ENCODE assay signal across 38 cellular contexts in the genomic region with DNA sequence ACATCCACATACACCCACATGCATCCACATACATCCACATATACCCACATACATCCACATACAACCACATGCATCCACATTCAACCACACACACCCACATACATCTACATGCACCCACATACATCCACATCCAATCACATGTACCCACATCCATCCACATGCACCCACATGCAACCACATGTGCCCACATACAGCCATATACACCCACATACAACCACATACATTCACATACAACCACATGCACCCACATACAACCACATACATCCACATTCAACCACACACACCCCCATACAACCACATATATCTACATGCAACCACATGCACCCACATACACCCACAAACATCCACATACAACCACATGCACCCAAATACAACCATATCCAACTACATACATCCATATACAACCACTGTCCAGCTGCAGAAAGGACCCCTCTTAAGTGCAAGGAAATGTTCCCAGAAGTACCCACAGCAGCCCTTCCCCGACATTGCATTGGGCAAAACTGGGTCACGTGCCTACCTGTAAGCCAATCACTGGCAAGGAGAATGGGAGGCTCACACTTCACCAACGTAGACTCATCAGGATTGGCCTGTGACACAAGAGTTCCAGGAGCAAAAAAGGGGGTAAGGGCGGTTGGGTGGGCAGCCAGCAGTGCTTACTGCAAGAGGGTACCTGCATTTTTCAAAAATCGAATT. TPM values are rescaled to one million over a fixed set of nuclear protein-coding genes. Genes with fewer than 3 reads are reported as not detected.
"Had no signal": no experiment of that assay in that cellular context is flagged by ENCODE, and none has a peak within 500 bp of the region (broad histone marks: within the 10 kb centered on the region; RNA-seq: fewer than 3 reads in every experiment).

No MANE protein-coding gene starts in this region.

- H3K36me3 ChIP-seq: adrenal gland, MG63, Peyer's patch had no signal

- H3K27ac ChIP-seq: adrenal gland, Peyer's patch, SJSA1, VCaP had no signal

- H3K4me3 ChIP-seq: adrenal gland, MG63, Peyer's patch, SJSA1 had no signal

- H3K4me2 ChIP-seq: SK-N-SH had no signal

- H3K36me3 Mint-ChIP-seq: activated CD8-positive, alpha-beta memory T cell treated with anti-CD3 and anti-CD28 coated beads, Interleukin-2, amount 10 ng/mL, durations not matched to agents 7 days and 5 days; activated naive CD4-positive, alpha-beta T cell treated with anti-CD3 and anti-CD28 coated beads, Interleukin-2, amount 50 U/mL, for 72 hours; T-cell had no signal

- H3K4me1 ChIP-seq: adrenal gland, Peyer's patch had no signal

- H3K9ac ChIP-seq: SK-N-SH had no signal

- H3K27me3 ChIP-seq: adrenal gland, MG63, Peyer's patch, SJSA1 had no signal

- H3K9me3 ChIP-seq: adrenal gland, MG63, Peyer's patch, SJSA1, SK-N-SH had no signal

- H3K9me3 Mint-ChIP-seq: activated CD4-positive, alpha-beta memory T cell treated with anti-CD3 and anti-CD28 coated beads, Interleukin-2, amount 10 ng/mL, durations not matched to agents 7 days and 5 days; brain; T-cell had no signal

- H3K27ac Mint-ChIP-seq: activated CD4-positive, alpha-beta memory T cell treated with anti-CD3 and anti-CD28 coated beads, Interleukin-2, amount 10 ng/mL, durations not matched to agents 7 days and 5 days; activated CD8-positive, alpha-beta memory T cell treated with anti-CD3 and anti-CD28 coated beads, Interleukin-2, amount 10 ng/mL, durations not matched to agents 7 days and 5 days; activated naive CD4-positive, alpha-beta T cell treated with anti-CD3 and anti-CD28 coated beads, Interleukin-2, amount 50 U/mL, for 72 hours; brain; T-cell; T-helper 17 cell had no signal

- H3K4me1 Mint-ChIP-seq: activated CD4-positive, alpha-beta memory T cell treated with anti-CD3 and anti-CD28 coated beads, Interleukin-2, amount 10 ng/mL, durations not matched to agents 7 days and 5 days; activated CD8-positive, alpha-beta memory T cell treated with anti-CD3 and anti-CD28 coated beads, Interleukin-2, amount 10 ng/mL, durations not matched to agents 7 days and 5 days; T-cell; T-helper 17 cell had no signal

- H3K4me3 Mint-ChIP-seq: activated CD4-positive, alpha-beta memory T cell treated with anti-CD3 and anti-CD28 coated beads, Interleukin-2, amount 10 ng/mL, durations not matched to agents 7 days and 5 days; activated CD8-positive, alpha-beta memory T cell treated with anti-CD3 and anti-CD28 coated beads, Interleukin-2, amount 10 ng/mL, durations not matched to agents 7 days and 5 days; brain; T-cell; T-helper 17 cell had no signal

- DNase-seq: activated CD4-positive, alpha-beta memory T cell treated with anti-CD3 and anti-CD28 coated beads, Interleukin-2, amount 10 ng/mL, durations not matched to agents 7 days and 5 days; activated CD4-positive, alpha-beta T cell treated with anti-CD3 and anti-CD28 coated beads for 1 hour; activated CD4-positive, alpha-beta T cell treated with anti-CD3 and anti-CD28 coated beads for 48 hours; activated CD4-positive, CD25-positive, alpha-beta regulatory T cell; activated CD8-positive, alpha-beta memory T cell treated with anti-CD3 and anti-CD28 coated beads for 24 hours; activated CD8-positive, alpha-beta memory T cell treated with anti-CD3 and anti-CD28 coated beads, Interleukin-2, amount 10 ng/mL, durations not matched to agents 7 days and 5 days; activated CD8-positive, alpha-beta memory T cell treated with anti-CD3 and anti-CD28 coated beads, Interleukin-2, amount 50 U/mL, for 48 hours; activated effector memory CD4-positive, alpha-beta T cell treated with Interleukin-2 at 50 U/mL for 16 hours; activated naive CD4-positive, alpha-beta T cell; activated T-cell treated with anti-CD3 and anti-CD28 coated beads, Interleukin-2, amount 50 U/mL, for 48 hours; adrenal gland; anterior cingulate cortex; central memory CD4-positive, alpha-beta T cell; Kasumi-1; KG1; MG63; NCI-H1092; NCI-H1436 treated with DMSO at 0.1 percent for 48 hours; NCI-H1694 treated with DMSO at 0.1 percent for 48 hours; NCI-H2029 treated with DMSO at 0.1 percent for 48 hours; NCI-H2107; NCI-H2171; NCI-H510A; NCI-H526; NCI-H748 treated with DMSO at 0.1 percent for 48 hours; NK-92 treated with Interleukin-12 subunit alpha and Interleukin-12 subunit beta, amount 100 ng/mL, for 24 hours; PC-3; Peyer's patch; RPMI8226; SHP77 treated with DMSO at 0.1 percent for 48 hours; SK-N-SH; T-cell; T-helper 17 cell; T-helper 9 cell had no signal

- ATAC-seq: activated CD8-positive, alpha-beta memory T cell treated with anti-CD3 and anti-CD28 coated beads, Interleukin-2, amount 10 ng/mL, durations not matched to agents 7 days and 5 days; activated naive CD4-positive, alpha-beta T cell treated with anti-CD3 and anti-CD28 coated beads, Interleukin-2, amount 50 U/mL, for 72 hours; PC-3; T-cell; T-helper 17 cell had no signal

RNA-seq across cellular contexts. Expression of gene CALB2, which starts 18.1 kb away (rescaled TPM):
- total RNA-seq: activated CD4-positive, alpha-beta memory T cell treated with anti-CD3 and anti-CD28 coated beads, Interleukin-2, amount 10 ng/mL, durations not matched to agents 7 days and 5 days; activated CD8-positive, alpha-beta memory T cell treated with anti-CD3 and anti-CD28 coated beads, Interleukin-2, amount 10 ng/mL, durations not matched to agents 7 days and 5 days; activated naive CD4-positive, alpha-beta T cell treated with anti-CD3 and anti-CD28 coated beads, Interleukin-2, amount 50 U/mL, for 72 hours; T-cell; T-helper 17 cell had no signal
